ENCODE assay signal across 1 cellular context in genomic region chr2:38432827-38433606, GRCh38.
TF ChIP-seq lines count a peak whose summit lies in the region.

No MANE protein-coding gene starts in this region.

TF ChIP-seq in HEK293T, 16 proteins besides CTCF, POLR2A, EP300 and RAD21:
- TF ChIP-seq FOXM1 (IDR thresholded peaks at IDR 0.05; ENCODE audit: borderline replicate concordance) (no peak), PKNOX1 (IDR thresholded peaks at IDR 0.05) (no peak), CTBP1 (IDR thresholded peaks at IDR 0.05; ENCODE audit: borderline replicate concordance) (no peak), BHLHE40 (IDR thresholded peaks at IDR 0.05; ENCODE audit: borderline replicate concordance) (no peak), HDGF (IDR thresholded peaks at IDR 0.05; ENCODE audit: borderline replicate concordance) (no peak), L3MBTL2 (conservative IDR thresholded peaks at IDR 0.05) (no peak; the same call in 1 of the 2 replicates), SP1 (IDR thresholded peaks at IDR 0.05) (no peak), NFRKB (IDR thresholded peaks at IDR 0.05) (no peak), ZNF384 (IDR thresholded peaks at IDR 0.05) (no peak), TARDBP (IDR thresholded peaks at IDR 0.05) (no peak), ELF4 (IDR thresholded peaks at IDR 0.05) (no peak), ARNT (IDR thresholded peaks at IDR 0.05) (no peak), FOXA1 (IDR thresholded peaks at IDR 0.05) (no peak), FOXK2 (IDR thresholded peaks at IDR 0.05) (no peak), SUZ12 (IDR thresholded peaks at IDR 0.05) (no peak)
